In the genomic region with DNA sequence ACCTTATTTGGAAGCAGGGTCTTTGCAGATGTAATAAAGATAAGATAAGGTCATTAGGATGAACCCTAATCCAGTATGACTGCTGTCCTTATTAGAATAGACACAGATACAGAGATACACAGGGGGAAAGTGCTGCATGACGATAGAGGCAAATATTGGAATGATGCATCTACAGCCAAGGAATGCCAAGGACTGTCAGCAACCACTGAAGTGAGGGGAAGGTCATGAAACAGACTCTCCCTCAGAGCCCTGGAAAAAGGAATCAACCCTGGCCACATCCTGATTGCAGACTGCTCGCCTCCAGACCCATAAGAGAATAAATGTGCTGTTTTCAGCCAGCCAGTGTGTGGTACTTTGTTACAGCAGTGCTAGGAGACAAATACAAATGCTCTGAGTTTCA, we compare ENCODE assay signal across 14 cellular contexts.
"Had no signal": no experiment of that assay in that cellular context is flagged by ENCODE, and none has a peak within 500 bp of the region (broad histone marks: within the 10 kb centered on the region; RNA-seq: fewer than 3 reads in every experiment).

No MANE protein-coding gene starts in this region.

- H3K4me1 Mint-ChIP-seq: activated CD4-positive, alpha-beta T cell treated with anti-CD3 and anti-CD28 coated beads, Interleukin-2, amount 10 ng/mL, durations not matched to agents 7 days and 5 days; activated T-helper 17 cell treated with anti-CD3 and anti-CD28 coated beads, Interleukin-2, amount 50 U/mL, for 72 hours; memory B cell; neural crest cell had no signal

- DNase-seq: activated CD4-positive, alpha-beta T cell treated with anti-CD3 and anti-CD28 coated beads, Interleukin-2, amount 10 ng/mL, durations not matched to agents 7 days and 5 days; activated naive CD4-positive, alpha-beta T cell treated with anti-CD3 and anti-CD28 coated beads, Interleukin-2, amount 50 U/mL, for 16 hours; activated T-cell treated with anti-CD3 and anti-CD28 coated beads for 4 hours; amniotic stem cell; dorsolateral prefrontal cortex; glutamatergic neuron; ovary; thyroid gland; uterus had no signal

- H3K27ac Mint-ChIP-seq: activated CD4-positive, alpha-beta T cell treated with anti-CD3 and anti-CD28 coated beads, Interleukin-2, amount 10 ng/mL, durations not matched to agents 7 days and 5 days; activated T-helper 17 cell treated with anti-CD3 and anti-CD28 coated beads, Interleukin-2, amount 50 U/mL, for 72 hours; memory B cell; T-helper 1 cell treated with Interleukin-12 subunit alpha and Interleukin-12 subunit beta and Interleukin-4 antibody, amounts not matched to agents 30 μg/mL and 1 μg/mL, for 36 hours; WTC11 had no signal

- H3K4me3 Mint-ChIP-seq: activated CD4-positive, alpha-beta T cell treated with anti-CD3 and anti-CD28 coated beads, Interleukin-2, amount 10 ng/mL, durations not matched to agents 7 days and 5 days; activated T-helper 17 cell treated with anti-CD3 and anti-CD28 coated beads, Interleukin-2, amount 50 U/mL, for 72 hours; memory B cell; neural crest cell; T-helper 1 cell treated with Interleukin-12 subunit alpha and Interleukin-12 subunit beta and Interleukin-4 antibody, amounts not matched to agents 30 μg/mL and 1 μg/mL, for 36 hours; WTC11 had no signal

- ATAC-seq: activated T-helper 17 cell treated with anti-CD3 and anti-CD28 coated beads, Interleukin-2, amount 50 U/mL, for 72 hours; WTC11 had no signal

- H3K9me3 Mint-ChIP-seq: activated T-helper 17 cell treated with anti-CD3 and anti-CD28 coated beads, Interleukin-2, amount 50 U/mL, for 72 hours; memory B cell; neural crest cell; WTC11 had no signal

- H3K27me3 Mint-ChIP-seq: activated CD4-positive, alpha-beta T cell treated with anti-CD3 and anti-CD28 coated beads, Interleukin-2, amount 10 ng/mL, durations not matched to agents 7 days and 5 days; activated T-helper 17 cell treated with anti-CD3 and anti-CD28 coated beads, Interleukin-2, amount 50 U/mL, for 72 hours; memory B cell had no signal
